24 cellular contexts compared by ENCODE assay signal in genomic region chr9:108709126-108709525, GRCh38.
"Had no signal": no experiment of that assay in that cellular context is flagged by ENCODE, and none has a peak within 500 bp of the region (broad histone marks: within the 10 kb centered on the region; RNA-seq: fewer than 3 reads in every experiment).

No MANE protein-coding gene starts in this region.

- H3K4me3 Mint-ChIP-seq: activated naive CD4-positive, alpha-beta T cell treated with anti-CD3 and anti-CD28 coated beads, Interleukin-2, amount 10 ng/mL, durations not matched to agents 7 days and 5 days; activated naive CD8-positive, alpha-beta T cell treated with anti-CD3 and anti-CD28 coated beads, Interleukin-2, amount 10 ng/mL, durations not matched to agents 7 days and 5 days; activated T-cell treated with anti-CD3 and anti-CD28 coated beads, Interleukin-2, amount 50 U/mL, for 24 hours; dendritic cell treated with granulocyte-macrophage colony-stimulating factor and Interleukin-4, amounts not matched to agents 40 ng/mL and 50 ng/mL, for 4 days; memory B cell; naive thymus-derived CD4-positive, alpha-beta T cell had no signal

- H3K27ac Mint-ChIP-seq: activated naive CD4-positive, alpha-beta T cell treated with anti-CD3 and anti-CD28 coated beads, Interleukin-2, amount 10 ng/mL, durations not matched to agents 7 days and 5 days; activated naive CD8-positive, alpha-beta T cell treated with anti-CD3 and anti-CD28 coated beads, Interleukin-2, amount 10 ng/mL, durations not matched to agents 7 days and 5 days; activated T-cell treated with anti-CD3 and anti-CD28 coated beads, Interleukin-2, amount 50 U/mL, for 24 hours; dendritic cell treated with granulocyte-macrophage colony-stimulating factor and Interleukin-4, amounts not matched to agents 40 ng/mL and 50 ng/mL, for 4 days; memory B cell; naive thymus-derived CD4-positive, alpha-beta T cell had no signal

- H3K27me3 ChIP-seq: esophagus squamous epithelium, right atrium auricular region, upper lobe of left lung had no signal

- H3K36me3 ChIP-seq: esophagus squamous epithelium, right atrium auricular region, spleen, upper lobe of left lung had no signal

- ATAC-seq: naive thymus-derived CD4-positive, alpha-beta T cell; psoas muscle had no signal

- H3K9me3 Mint-ChIP-seq: activated naive CD4-positive, alpha-beta T cell treated with anti-CD3 and anti-CD28 coated beads, Interleukin-2, amount 10 ng/mL, durations not matched to agents 7 days and 5 days; activated T-cell treated with anti-CD3 and anti-CD28 coated beads, Interleukin-2, amount 50 U/mL, for 24 hours had no signal

- H3K4me1 ChIP-seq: parathyroid adenoma, psoas muscle, spleen, upper lobe of left lung had no signal

- H3K9me3 ChIP-seq: esophagus squamous epithelium, psoas muscle, right atrium auricular region, spleen, upper lobe of left lung had no signal

- H3K4me1 Mint-ChIP-seq: activated naive CD4-positive, alpha-beta T cell treated with anti-CD3 and anti-CD28 coated beads, Interleukin-2, amount 10 ng/mL, durations not matched to agents 7 days and 5 days; activated naive CD8-positive, alpha-beta T cell treated with anti-CD3 and anti-CD28 coated beads, Interleukin-2, amount 10 ng/mL, durations not matched to agents 7 days and 5 days; memory B cell; naive thymus-derived CD4-positive, alpha-beta T cell had no signal

- DNase-seq: activated CD4-positive, alpha-beta T cell treated with anti-CD3 and anti-CD28 coated beads for 4 hours; activated CD4-positive, alpha-beta T cell treated with anti-CD3 and anti-CD28 coated beads, Interleukin-2, amount 50 U/mL, for 48 hours; activated CD8-positive, alpha-beta memory T cell treated with anti-CD3 and anti-CD28 coated beads, Interleukin-2, amount 50 U/mL, for 48 hours; activated gamma-delta T cell; activated naive CD4-positive, alpha-beta T cell treated with anti-CD3 and anti-CD28 coated beads, Interleukin-2, amount 10 ng/mL, durations not matched to agents 7 days and 5 days; activated naive CD8-positive, alpha-beta T cell treated with anti-CD3 and anti-CD28 coated beads, Interleukin-2, amount 10 ng/mL, durations not matched to agents 7 days and 5 days; activated T-cell treated with anti-CD3 and anti-CD28 coated beads, Interleukin-2, amount 50 U/mL, for 24 hours; central memory CD4-positive, alpha-beta T cell; effector CD4-positive, alpha-beta T cell; esophagus squamous epithelium; foreskin melanocyte; glutamatergic neuron; islet precursor cell; left cardiac atrium; naive thymus-derived CD4-positive, alpha-beta T cell; psoas muscle; spleen; stimulated activated naive CD4-positive, alpha-beta T cell had no signal

- H3K27me3 Mint-ChIP-seq: activated naive CD4-positive, alpha-beta T cell treated with anti-CD3 and anti-CD28 coated beads, Interleukin-2, amount 10 ng/mL, durations not matched to agents 7 days and 5 days; activated naive CD8-positive, alpha-beta T cell treated with anti-CD3 and anti-CD28 coated beads, Interleukin-2, amount 10 ng/mL, durations not matched to agents 7 days and 5 days; activated T-cell treated with anti-CD3 and anti-CD28 coated beads, Interleukin-2, amount 50 U/mL, for 24 hours; dendritic cell treated with granulocyte-macrophage colony-stimulating factor and Interleukin-4, amounts not matched to agents 40 ng/mL and 50 ng/mL, for 4 days; memory B cell had no signal

- H3K27ac ChIP-seq: hepatocyte, parathyroid adenoma, psoas muscle, spleen, upper lobe of left lung had no signal

- H3K4me3 ChIP-seq: esophagus squamous epithelium, hepatocyte, psoas muscle, right atrium auricular region, spleen, upper lobe of left lung had no signal

- H3K9ac ChIP-seq: parathyroid adenoma had no signal

- H3K36me3 Mint-ChIP-seq: activated naive CD4-positive, alpha-beta T cell treated with anti-CD3 and anti-CD28 coated beads, Interleukin-2, amount 10 ng/mL, durations not matched to agents 7 days and 5 days; activated naive CD8-positive, alpha-beta T cell treated with anti-CD3 and anti-CD28 coated beads, Interleukin-2, amount 10 ng/mL, durations not matched to agents 7 days and 5 days; memory B cell had no signal
